Comparison of ENCODE assay signal across 23 cellular contexts in the genomic region with DNA sequence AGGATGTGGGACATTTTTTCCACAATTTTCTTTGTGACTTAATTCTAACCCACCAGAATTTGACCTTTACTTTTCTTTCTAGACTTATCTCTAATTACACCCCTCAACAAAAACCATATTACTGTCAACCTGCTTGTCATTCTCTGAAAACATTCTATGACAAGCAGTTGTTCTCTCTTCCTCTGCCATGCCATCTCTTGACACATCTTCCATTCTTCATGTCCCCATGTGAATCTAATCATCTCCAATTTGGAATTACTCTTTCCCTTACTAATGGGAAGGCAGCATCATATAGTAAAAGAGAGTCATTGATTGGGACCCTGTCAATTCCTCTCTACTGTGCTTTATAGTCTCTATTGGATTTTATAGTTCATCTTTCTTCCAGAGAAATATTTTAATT.
"Had no signal": no experiment of that assay in that cellular context is flagged by ENCODE, and none has a peak within 500 bp of the region (broad histone marks: within the 10 kb centered on the region; RNA-seq: fewer than 3 reads in every experiment).

No MANE protein-coding gene starts in this region.

- H3K4me3 ChIP-seq: colonic mucosa, coronary artery, dorsolateral prefrontal cortex, esophagus muscularis mucosa, esophagus squamous epithelium, gastrocnemius medialis, gastroesophageal sphincter, heart left ventricle, heart right ventricle had no signal

- H3K36me3 ChIP-seq: colonic mucosa, esophagus muscularis mucosa, esophagus squamous epithelium, gastrocnemius medialis, gastroesophageal sphincter, heart left ventricle, heart right ventricle had no signal

- H3K27me3 ChIP-seq: colonic mucosa, dorsolateral prefrontal cortex, esophagus muscularis mucosa, esophagus squamous epithelium, foreskin keratinocyte, gastrocnemius medialis, gastroesophageal sphincter, heart left ventricle, heart right ventricle had no signal

- DNase-seq: colonic mucosa; cortex of kidney; dermis blood vessel endothelial cell; dorsolateral prefrontal cortex; effector CD4-positive, alpha-beta T cell; effector CD8-positive, alpha-beta T cell; effector memory CD4-positive, alpha-beta T cell; effector memory CD8-positive, alpha-beta T cell; endodermal cell; erythroblast; esophagus squamous epithelium; foreskin fibroblast; foreskin keratinocyte; foreskin melanocyte; gastrocnemius medialis; glutamatergic neuron; head of caudate nucleus; heart left ventricle; heart right ventricle had no signal

- H3K27ac ChIP-seq: colonic mucosa, coronary artery, dorsolateral prefrontal cortex, epithelial cell of prostate, esophagus muscularis mucosa, esophagus squamous epithelium, foreskin keratinocyte, gastrocnemius medialis, gastroesophageal sphincter, heart left ventricle, heart right ventricle had no signal

- H3K9me3 ChIP-seq: colonic mucosa, esophagus muscularis mucosa, esophagus squamous epithelium, gastrocnemius medialis, gastroesophageal sphincter, heart left ventricle, heart right ventricle had no signal
